ENCODE assay signal across 26 cellular contexts in genomic region chr10:60819271-60819670, GRCh38. TPM values are rescaled to one million over a fixed set of nuclear protein-coding genes. Genes with fewer than 3 reads are reported as not detected.
DNase-seq lines count a peak whose midpoint lies in the region; ATAC-seq, FAIRE-seq and TF ChIP-seq lines count a peak whose summit lies in the region.
"Had no signal": no experiment of that assay in that cellular context is flagged by ENCODE, and none has a peak within 500 bp of the region (broad histone marks: within the 10 kb centered on the region; RNA-seq: fewer than 3 reads in every experiment).

No MANE protein-coding gene starts in this region.

- no peak overlapping the region for H3K14ac ChIP-seq in mesenchymal stem cell (ENCODE audit: low read length in 2 of 2)

- 94% methylated on average over 2 of the region's 6 CpGs for WGBS in mesenchymal stem cell

- H3K27me3 ChIP-seq in astrocyte (ENCODE audit: insufficient read depth, low read length) (no peaks in the 10 kb centered on the region), mesenchymal stem cell (ENCODE audit: control insufficient read depth in 1 of 2, insufficient read depth in 1 of 2, low read length in 2 of 2) (no peaks in the 10 kb centered on the region), osteoblast (ENCODE audit: insufficient read depth, low read length) (no peaks in the 10 kb centered on the region)

- no peak for ATAC-seq in HG02763 (IDR thresholded peaks at IDR 0.05; ENCODE audit: unreplicated experiment)
- ATAC-seq: PC-3 had no signal

- H4K8ac ChIP-seq in mesenchymal stem cell (ENCODE audit: low read length): no peak overlapping the region

- no peaks in the 10 kb centered on the region for H3K36me3 Mint-ChIP-seq in astrocyte (ENCODE audit: low read depth, unreplicated experiment)
- H3K36me3 Mint-ChIP-seq: CD4-positive, alpha-beta memory T cell had no signal

- peaks cover 59% of the 10 kb centered on the region for H3K4me1 Mint-ChIP-seq in astrocyte (ENCODE audit: low read depth, unreplicated experiment)

- no peak overlapping the region for H3K4me3 Mint-ChIP-seq in astrocyte (ENCODE audit: unreplicated experiment)
- H3K4me3 Mint-ChIP-seq: CD4-positive, alpha-beta memory T cell; H9; HFFc6 had no signal

- H3K9ac ChIP-seq in astrocyte (ENCODE audit: low read length) (no peak overlapping the region), mesenchymal stem cell (ENCODE audit: low read length) (no peak overlapping the region)

- H2BK5ac ChIP-seq in mesenchymal stem cell (ENCODE audit: low read depth, low read length, poor library complexity, severe bottlenecking): no peak overlapping the region

- no peaks in the 10 kb centered on the region for H3K9me3 Mint-ChIP-seq in astrocyte (ENCODE audit: unreplicated experiment)
- H3K9me3 Mint-ChIP-seq: CD4-positive, alpha-beta memory T cell; H9; HFFc6 had no signal

- H3K27ac ChIP-seq in astrocyte (ENCODE audit: low read depth, low read length) (peak overlapping the region; percentile 70), mesenchymal stem cell (ENCODE audit: low read length, poor library complexity, severe bottlenecking) (no peak overlapping the region), osteoblast (ENCODE audit: low read depth, low read length) (peak overlapping the region; percentile 42)
- H3K27ac ChIP-seq: HL-60 had no signal

- no peak overlapping the region for H3K4me2 ChIP-seq in astrocyte (ENCODE audit: low read length)
- H3K4me2 ChIP-seq in mesenchymal stem cell (ENCODE audit: low read length, poor library complexity, severe bottlenecking): no peak overlapping the region
- H3K4me2 ChIP-seq in osteoblast (ENCODE audit: insufficient read depth, low read length): no peak overlapping the region

- H3K18ac ChIP-seq in mesenchymal stem cell (ENCODE audit: low read depth in 1 of 2, low read length in 2 of 2): peak overlapping the region; percentile 80 to 89

- no peak for DNase-seq in astrocyte (ENCODE audit: low read depth)
- DNase-seq in mesenchymal stem cell: no peak
- DNase-seq in osteoblast (ENCODE audit: insufficient read length, low spot score, missing footprints): no peak
- DNase-seq in middle frontal gyrus (ENCODE audit: extremely low spot score, low spot score): no peak
- no peak for DNase-seq in NOMO-1 treated with DMSO at 0.1 percent for 48 hours (lab: John Stamatoyannopoulos, UW; ENCODE audit: unreplicated experiment)
- DNase-seq in activated CD8-positive, alpha-beta memory T cell treated with anti-CD3 and anti-CD28 coated beads for 24 hours: no peak
- DNase-seq: C1 segment of cervical spinal cord; CD4-positive, alpha-beta memory T cell; COR-L47; GDM1; H9; HFFc6; Kasumi-1; MV-4-11; NCI-H1105; NCI-H1436 treated with DMSO at 0.1 percent for 48 hours; NCI-H187 treated with DMSO at 0.1 percent for 48 hours; NCI-H2171 treated with DMSO at 0.1 percent for 48 hours; NCI-H524 treated with DMSO at 0.1 percent for 48 hours; NCI-H774; PC-3; SK-N-SH; SW 1271 had no signal

- peak overlapping the region; percentile 95 to 98 for H2BK12ac ChIP-seq in mesenchymal stem cell (ENCODE audit: low read length in 2 of 2)

- no peak for FAIRE-seq in astrocyte (lab: Jason Lieb, UNC)
- FAIRE-seq: GM12878 had no signal

- peak overlapping the region; percentile 5 to 94 for H3K4ac ChIP-seq in mesenchymal stem cell (ENCODE audit: low read depth in 1 of 2, low read length in 2 of 2)

- H3K9me3 ChIP-seq in astrocyte (ENCODE audit: insufficient read depth, low read depth, low read length): no peaks in the 10 kb centered on the region
- no peaks in the 10 kb centered on the region for H3K9me3 ChIP-seq in mesenchymal stem cell (ENCODE audit: control insufficient read depth, low read length)
- no peaks in the 10 kb centered on the region for H3K9me3 ChIP-seq in osteoblast (ENCODE audit: low read depth, low read length)
- H3K9me3 ChIP-seq: SK-N-SH had no signal

- no peaks in the 10 kb centered on the region for H3K79me2 ChIP-seq in astrocyte (ENCODE audit: insufficient read depth, low read length)
- no peaks in the 10 kb centered on the region for H3K79me2 ChIP-seq in osteoblast (ENCODE audit: insufficient read depth, low read length)

- no peak overlapping the region for H2AFZ ChIP-seq in astrocyte (ENCODE audit: low read depth, low read length)
- H2AFZ ChIP-seq in mesenchymal stem cell (ENCODE audit: low read depth, low read length): no peak overlapping the region
- H2AFZ ChIP-seq in osteoblast (ENCODE audit: low read length): no peak overlapping the region

- H3K79me1 ChIP-seq in mesenchymal stem cell (replicated peaks; ENCODE audit: low read length, poor library complexity, severe bottlenecking): no peaks in the 10 kb centered on the region

- no peaks in the 10 kb centered on the region for H3K36me3 ChIP-seq in astrocyte (ENCODE audit: insufficient read depth, low read length)
- H3K36me3 ChIP-seq in mesenchymal stem cell (ENCODE audit: control insufficient read depth in 1 of 2, insufficient read depth in 2 of 2, low read depth in 1 of 2, low read length in 2 of 2): no peaks in the 10 kb centered on the region
- H3K36me3 ChIP-seq in osteoblast (ENCODE audit: insufficient read depth, low read length): no peaks in the 10 kb centered on the region

- H3K4me1 ChIP-seq in astrocyte (ENCODE audit: insufficient read depth, low read length) (peaks cover 30% of the 10 kb centered on the region), mesenchymal stem cell (ENCODE audit: control insufficient read depth, insufficient read depth, low read depth, low read length) (peaks cover 3% of the 10 kb centered on the region), osteoblast (ENCODE audit: insufficient read depth, low read length) (peaks cover 30% of the 10 kb centered on the region)

- no peaks in the 10 kb centered on the region for H4K20me1 ChIP-seq in astrocyte (ENCODE audit: insufficient read depth, low read length)
- no peaks in the 10 kb centered on the region for H4K20me1 ChIP-seq in osteoblast (ENCODE audit: insufficient read depth, low read length)

- H3K27me3 Mint-ChIP-seq in astrocyte (ENCODE audit: low read depth, unreplicated experiment): no peaks in the 10 kb centered on the region

- H2BK120ac ChIP-seq in mesenchymal stem cell (ENCODE audit: low read depth, low read length): peak overlapping the region; percentile 29

- H3K27ac Mint-ChIP-seq in astrocyte (ENCODE audit: unreplicated experiment): peak overlapping the region; percentile 30
- H3K27ac Mint-ChIP-seq: H9 had no signal

- no peak overlapping the region for H2BK15ac ChIP-seq in mesenchymal stem cell (ENCODE audit: low read depth, poor library complexity, severe bottlenecking)

- H2AK5ac ChIP-seq in mesenchymal stem cell (ENCODE audit: low read length, severe bottlenecking): no peak overlapping the region

- peak overlapping the region; percentile 91 for H4K91ac ChIP-seq in mesenchymal stem cell (ENCODE audit: low read length)

- TF ChIP-seq CTCF in astrocyte (IDR thresholded peaks at IDR 0.05; ENCODE audit: insufficient read depth, low read depth, low read length) (no peak), osteoblast (IDR thresholded peaks at IDR 0.05; ENCODE audit: extremely low read depth, low read depth, low read length) (no peak)

- H3K4me3 ChIP-seq in astrocyte (ENCODE audit: insufficient read depth, low read depth, low read length) (no peak overlapping the region), mesenchymal stem cell (ENCODE audit: insufficient read depth in 1 of 2, low read depth in 1 of 2, low read length in 2 of 2) (no peak overlapping the region), osteoblast (ENCODE audit: insufficient read depth, low read length) (no peak overlapping the region)
- H3K4me3 ChIP-seq: GM12878 had no signal

- H3K23ac ChIP-seq in mesenchymal stem cell (ENCODE audit: low read length in 2 of 2): no peak overlapping the region

RNA-seq across cellular contexts. Expression of gene CDK1, which starts 41.0 kb away (rescaled TPM):
- total RNA-seq in astrocyte: 4.1 and 6.6 TPM in 2 replicates
- polyA plus RNA-seq in mesenchymal stem cell (2013, experiment 1 of 2): 12.3 TPM
- 13.6 TPM for polyA plus RNA-seq in mesenchymal stem cell (2013, experiment 2 of 2)
- total RNA-seq in osteoblast: 5.8 and 6.5 TPM in 2 replicates
